Comparison of ENCODE assay signal across 12 cellular contexts in the genomic region with DNA sequence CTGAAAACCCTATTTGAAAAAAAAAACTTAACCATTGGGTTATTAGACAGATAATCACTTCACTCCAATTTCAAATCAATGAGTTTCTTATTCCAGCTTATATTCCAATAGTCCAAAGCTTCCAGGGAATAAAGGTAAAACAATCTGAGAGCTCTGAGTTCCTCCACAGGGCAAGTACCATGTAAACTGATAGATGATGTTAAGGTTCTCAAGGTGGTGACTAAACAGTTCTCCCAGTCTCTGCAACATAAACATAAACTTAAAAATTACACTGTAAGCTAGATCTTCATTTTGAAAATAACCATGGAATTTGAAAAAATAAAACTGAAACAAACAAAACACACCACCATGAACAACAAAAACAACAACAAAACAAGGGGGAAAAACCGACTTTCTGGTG. TPM values are rescaled to one million over a fixed set of nuclear protein-coding genes. Genes with fewer than 3 reads are reported as not detected.
A peak's percentile ranks its signal among the peaks of the same experiment; 100 is the strongest.
DNase-seq lines count a peak whose midpoint lies in the region; ATAC-seq, FAIRE-seq and TF ChIP-seq lines count a peak whose summit lies in the region.
"Had no signal": no experiment of that assay in that cellular context is flagged by ENCODE, and none has a peak within 500 bp of the region (broad histone marks: within the 10 kb centered on the region; RNA-seq: fewer than 3 reads in every experiment).

No MANE protein-coding gene starts in this region.

- peak overlapping the region; percentile 78 for H3K4me3 Mint-ChIP-seq in activated naive CD4-positive, alpha-beta T cell treated with anti-CD3 and anti-CD28 coated beads, Interleukin-2, amount 50 U/mL, for 24 hours
- H3K4me3 Mint-ChIP-seq in T-cell = peak overlapping the region; percentile 55 to 75 (median 63)

- H3K9me3 Mint-ChIP-seq in activated naive CD4-positive, alpha-beta T cell treated with anti-CD3 and anti-CD28 coated beads, Interleukin-2, amount 50 U/mL, for 24 hours = no peaks in the 10 kb centered on the region
- H3K9me3 Mint-ChIP-seq in T-cell = no peaks in the 10 kb centered on the region

- no peaks in the 10 kb centered on the region for H3K27me3 ChIP-seq in thymus (ENCODE audit: control insufficient read depth, insufficient read depth)
- H3K27me3 ChIP-seq: cardiac muscle cell had no signal

- WGBS in thymus = 4% methylated on average over 1 of the region's 1 CpG

- no peaks in the 10 kb centered on the region for H3K36me3 Mint-ChIP-seq in activated naive CD4-positive, alpha-beta T cell treated with anti-CD3 and anti-CD28 coated beads, Interleukin-2, amount 50 U/mL, for 24 hours
- no peaks in the 10 kb centered on the region for H3K36me3 Mint-ChIP-seq in T-cell

- no peaks in the 10 kb centered on the region for H3K27me3 Mint-ChIP-seq in activated naive CD4-positive, alpha-beta T cell treated with anti-CD3 and anti-CD28 coated beads, Interleukin-2, amount 50 U/mL, for 24 hours
- H3K27me3 Mint-ChIP-seq in T-cell = no peaks in the 10 kb centered on the region

- H3K4me1 ChIP-seq in thymus (ENCODE audit: control insufficient read depth, insufficient read depth, low read length) = peaks cover 23% of the 10 kb centered on the region
- H3K4me1 ChIP-seq: parathyroid adenoma had no signal

- ATAC-seq in HG02852 (IDR thresholded peaks at IDR 0.05; ENCODE audit: unreplicated experiment) (peak; percentile 16), T-cell (replicated peaks in 1 of 4) (no peak)

- H3K4me1 Mint-ChIP-seq in activated naive CD4-positive, alpha-beta T cell treated with anti-CD3 and anti-CD28 coated beads, Interleukin-2, amount 50 U/mL, for 24 hours = peaks cover 60% of the 10 kb centered on the region
- peaks cover 43 to 61% (median 52%) of the 10 kb centered on the region in 3 donors for H3K4me1 Mint-ChIP-seq in T-cell

- no peak for FAIRE-seq in D721Med (lab: Jason Lieb, UNC)

- CTCF ChIA-PET in T-cell (lab: Charles Lee) = interaction anchor here (0.7 to 3.8 kb wide), 11 partner anchors 9 to 74 kb away, joined by 3 to 41 read pairs (median 6); partner anchors contain the start of gene FAM200B (in 1 of the 2)

- H3K27ac ChIP-seq in thymus (ENCODE audit: low read depth) = peak overlapping the region; percentile 93
- H3K27ac ChIP-seq: cardiac muscle cell, parathyroid adenoma, VCaP had no signal

- H3K4me3 ChIP-seq in thymus (ENCODE audit: low read length) = peak overlapping the region; percentile 66
- H3K4me3 ChIP-seq: cardiac muscle cell had no signal

- H3K36me3 ChIP-seq in thymus (ENCODE audit: control insufficient read depth, insufficient read depth) = no peaks in the 10 kb centered on the region
- H3K36me3 ChIP-seq: cardiac muscle cell had no signal

- H3K27ac Mint-ChIP-seq in activated naive CD4-positive, alpha-beta T cell treated with anti-CD3 and anti-CD28 coated beads, Interleukin-2, amount 50 U/mL, for 24 hours = peak overlapping the region; percentile 91
- H3K27ac Mint-ChIP-seq in T-cell = peak overlapping the region; percentile 83 to 85

- POLR2A ChIA-PET in T-cell (lab: Charles Lee) = interaction anchor here (0.6 to 1.0 kb wide), 8 partner anchors 10 to 754 kb away, joined by 3 to 5 read pairs (median 4); no protein-coding TSS in a partner anchor

- TF ChIP-seq CTCF in D721Med (IDR thresholded peaks at IDR 0.05; ENCODE audit: insufficient read depth, missing control alignments) = no peak

- no peaks in the 10 kb centered on the region for H3K9me3 ChIP-seq in thymus (ENCODE audit: control insufficient read depth)

- no peak for DNase-seq in activated naive CD4-positive, alpha-beta T cell treated with anti-CD3 and anti-CD28 coated beads, Interleukin-2, amount 50 U/mL, for 16 hours
- DNase-seq in T-cell (no peak), amniotic stem cell (lab: John Stamatoyannopoulos, UW) (no peak), GM19238 (ENCODE audit: insufficient read length, low spot score) (no peak), D721Med (ENCODE audit: insufficient read length, low spot score) (no peak)
- DNase-seq: NCI-H774 had no signal

RNA-seq across cellular contexts. Expression of gene CD38, which starts 22.3 kb away (rescaled TPM):
- total RNA-seq in T-cell = 10 to 100 TPM in 1 of 5 donors, 1 to 10 TPM in 4; 4.3 to 22.8 (median 5.0) TPM
- 31.0 TPM for polyA plus RNA-seq in thymus
- total RNA-seq: cardiac muscle cell had no signal
- polyA plus RNA-seq: cardiac muscle cell had no signal

RNA-seq across cellular contexts. Expression of gene BST1, which starts 52.9 kb away (rescaled TPM):
- total RNA-seq in T-cell = under 1 TPM in 4 of 5 donors, not detected in 1; 0.28 to 0.55 (median 0.46) TPM
- polyA plus RNA-seq in thymus = 2.9 TPM
